Comparison of ENCODE assay signal across 8 cellular contexts in genomic region chr1:220487297-220487820, GRCh38. TPM values are rescaled to one million over a fixed set of nuclear protein-coding genes. Genes with fewer than 3 reads are reported as not detected.
A peak's percentile ranks its signal among the peaks of the same experiment; 100 is the strongest.
DNase-seq lines count a peak whose midpoint lies in the region; ATAC-seq and TF ChIP-seq lines count a peak whose summit lies in the region.

No MANE protein-coding gene starts in this region.

- peak; percentile 21 for DNase-seq in activated T-cell treated with anti-CD3 and anti-CD28 coated beads for 48 hours (ENCODE audit: low read depth)
- no peak for DNase-seq in activated T-cell treated with anti-CD3 and anti-CD28 coated beads, Interleukin-2, amount 50 U/mL, for 1 hour
- peak; percentile 68 to 90 for DNase-seq in PC-9
- DNase-seq in fibroblast of mammary gland (ENCODE audit: low read depth): peak; percentile 68
- DNase-seq in transverse colon: peak; percentile 70
- no peak for DNase-seq in cortex of kidney (lab: John Stamatoyannopoulos, UW)
- no peak for DNase-seq in Right ventricle myocardium superior
- no peak for DNase-seq in activated CD8-positive, alpha-beta memory T cell treated with anti-CD3 and anti-CD28 coated beads for 24 hours

- H3K79me2 ChIP-seq in PC-9 (ENCODE audit: low read depth): no peaks in the 10 kb centered on the region

- H3K36me3 ChIP-seq in PC-9 (ENCODE audit: low read depth) (no peaks in the 10 kb centered on the region), transverse colon (no peaks in the 10 kb centered on the region)

- no TSS peak for BruUV-seq in PC-9 (replicated peaks; lab: Mats Ljungman, UMichigan)

- CTCF ChIA-PET in PC-9 (lab: Charles Lee): interaction anchor here (0.6 to 0.7 kb wide), 2 partner anchors 247 to 261 kb away, joined by 3 to 6 read pairs; no protein-coding TSS in a partner anchor

- POLR2A ChIA-PET in PC-9 (lab: Charles Lee; ENCODE audit: unreplicated experiment): no interaction called here

- no peaks in the 10 kb centered on the region for H4K20me1 ChIP-seq in PC-9 (ENCODE audit: insufficient read depth)

- peak overlapping the region; percentile 70; the same call in 1 of the 2 replicates for H2AFZ ChIP-seq in PC-9

- H3K9me2 ChIP-seq in PC-9 (ENCODE audit: insufficient read depth): no peaks in the 10 kb centered on the region

- H3F3A ChIP-seq in PC-9 (ENCODE audit: insufficient read depth, low read depth): peaks cover 21% of the 10 kb centered on the region

- H3K4me2 ChIP-seq in PC-9: peak overlapping the region; percentile 55

- H3K9me3 ChIP-seq in PC-9 (ENCODE audit: insufficient read depth, low read depth) (no peaks in the 10 kb centered on the region), transverse colon (no peaks in the 10 kb centered on the region)

- ATAC-seq in Right ventricle myocardium superior (ENCODE audit: poor library complexity): no peak

- no peak for TF ChIP-seq EP300 in transverse colon (IDR thresholded peaks at IDR 0.05; ENCODE audit: low read depth)

- no peaks in the 10 kb centered on the region for H3K27me3 ChIP-seq in PC-9 (ENCODE audit: insufficient read depth, low read depth)
- H3K27me3 ChIP-seq in transverse colon: no peaks in the 10 kb centered on the region

- H3K4me1 ChIP-seq in PC-9 (replicated peaks; ENCODE audit: insufficient read depth): peaks cover 12% of the 10 kb centered on the region
- H3K4me1 ChIP-seq in transverse colon: peaks cover 0 to 10% (median 5%) of the 10 kb centered on the region in 4 donors

- intact Hi-C loops in PC-9 (cut with micrococcal nuclease; ENCODE audit: unreplicated experiment) (loop anchor here (1.0 kb wide), 1 partner anchor 117 kb away; no protein-coding TSS in a partner anchor), transverse colon (cut with DNase I; ENCODE audit: low total_unique reads) (loop anchor here (5.0 kb wide), 1 partner anchor 1745 kb away; no protein-coding TSS in a partner anchor), Right ventricle myocardium superior (cut with DNase I) (no loop called here)

- no peak for TF ChIP-seq CTCF in PC-9 (conservative IDR thresholded peaks at IDR 0.05)
- TF ChIP-seq CTCF in fibroblast of mammary gland (conservative IDR thresholded peaks at IDR 0.05; ENCODE audit: control insufficient read depth, insufficient read depth, low read depth, low read length): no peak
- TF ChIP-seq CTCF in transverse colon (IDR thresholded peaks at IDR 0.05): no peak

- H3K27ac ChIP-seq in PC-9 (peak overlapping the region; percentile 84), transverse colon (peak overlapping the region; percentile 44 to 81 (median 69))

- in situ Hi-C loops in transverse colon (cut with MboI; ENCODE audit: low pct_ligation_motif_present in 1 of 4, low pct_unique_long_range_greater_than_20kb in 1 of 4, low sequenced_read_pairs in 3 of 4): no loop called here

- no peak for TF ChIP-seq POLR2A in transverse colon (IDR thresholded peaks at IDR 0.05)

- WGBS in transverse colon (ENCODE audit: low coverage in 1 of 2), 2 donors: 20 to 54% methylated on average over 1 to 5 of the region's 5 CpGs

- H3K4me3 ChIP-seq in PC-9 (no peak overlapping the region), fibroblast of mammary gland (ENCODE audit: control insufficient read depth, low read depth, low read length) (no peak overlapping the region), transverse colon (no peak overlapping the region)

RNA-seq across cellular contexts. Expression of gene MARK1, which starts 40.6 kb away (rescaled TPM):
- total RNA-seq in PC-9 (2021) (0.93 and 1.9 TPM in 2 replicates), transverse colon (1 to 10 TPM; 4.3 to 6.8 (median 5.4) TPM), Right ventricle myocardium superior (13.7 TPM)

Comparison
In these comparisons a context has a peak if more than half of its experiments do, and no peak if none do; other contexts are left out.
1. DNase-seq: peak in activated T-cell treated with anti-CD3 and anti-CD28 coated beads for 48 hours (single experiment), PC-9 (2 of 2), fibroblast of mammary gland (single experiment) and transverse colon (single experiment); none in activated T-cell treated with anti-CD3 and anti-CD28 coated beads, Interleukin-2, amount 50 U/mL, for 1 hour (single experiment), cortex of kidney (single experiment), Right ventricle myocardium superior (single experiment) and activated CD8-positive, alpha-beta memory T cell treated with anti-CD3 and anti-CD28 coated beads for 24 hours (single experiment).